ENCODE assay signal across 9 cellular contexts in the genomic region with DNA sequence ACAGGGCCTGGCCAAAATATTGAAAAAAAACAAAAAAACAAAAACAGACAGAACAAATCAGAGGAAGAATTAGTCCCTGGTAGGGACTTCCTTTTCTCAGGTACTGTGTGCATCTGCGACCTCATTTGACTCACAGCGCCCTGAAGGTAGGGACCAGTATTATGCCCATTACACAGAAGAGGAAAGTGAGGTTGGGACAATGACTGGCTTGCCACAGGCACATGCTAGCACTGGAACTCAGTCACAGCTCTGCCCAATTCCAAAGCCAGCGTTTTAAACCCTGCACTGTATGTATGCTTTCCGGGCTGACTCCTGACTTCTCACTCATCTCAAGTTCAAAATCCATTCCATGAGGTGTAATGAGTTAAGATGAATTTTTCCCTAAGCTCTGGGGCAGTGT. TPM values are rescaled to one million over a fixed set of nuclear protein-coding genes. Genes with fewer than 3 reads are reported as not detected.
"Had no signal": no experiment of that assay in that cellular context is flagged by ENCODE, and none has a peak within 500 bp of the region (broad histone marks: within the 10 kb centered on the region; RNA-seq: fewer than 3 reads in every experiment).

No MANE protein-coding gene starts in this region.

- H3K4me2 ChIP-seq: KMS-11 had no signal

- H3K9ac ChIP-seq: KMS-11 had no signal

- DNase-seq: IMR-90, KBM-7, KG1 had no signal

- FAIRE-seq: HTR-8/SVneo had no signal

- H3K27ac ChIP-seq: HL-60, KMS-11 had no signal

RNA-seq across cellular contexts. Expression of a gene that starts 3.3 kb away (rescaled TPM):
- total RNA-seq: HT1080, IMR-90 had no signal
- polyA plus RNA-seq: IgD-negative memory B cell, IMR-90 had no signal

RNA-seq across cellular contexts. Expression of a gene that starts 30.3 kb away (rescaled TPM):
- total RNA-seq: HT-29, HT1080, IMR-90 had no signal
- polyA plus RNA-seq: IgD-negative memory B cell, IMR-90 had no signal

RNA-seq across cellular contexts. Expression of a gene that starts 44.4 kb away (rescaled TPM):
- total RNA-seq: HT-29, HT1080, IMR-90 had no signal
- polyA plus RNA-seq: IgD-negative memory B cell had no signal
